In the genomic region with DNA sequence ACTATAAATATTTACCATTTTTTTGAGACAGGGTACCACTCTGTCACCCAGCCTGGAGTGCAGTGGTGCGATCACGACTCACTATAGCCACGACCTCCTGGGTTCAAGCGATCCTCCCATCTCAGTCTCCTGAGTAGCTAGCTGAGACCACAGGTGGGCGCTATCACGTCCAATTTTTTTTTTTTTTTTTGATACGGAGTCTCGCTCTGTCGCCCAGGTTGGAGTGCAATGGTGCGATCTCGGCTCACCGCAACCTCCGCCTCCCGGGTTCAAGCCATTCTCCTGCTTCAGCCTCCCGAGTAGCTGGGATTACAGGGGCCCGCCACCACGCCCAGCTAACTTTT, we compare ENCODE assay signal across 8 cellular contexts. TPM values are rescaled to one million over a fixed set of nuclear protein-coding genes. Genes with fewer than 3 reads are reported as not detected.
DNase-seq lines count a peak whose midpoint lies in the region; ATAC-seq and TF ChIP-seq lines count a peak whose summit lies in the region.
"Not testable (repeated sequence)": the region's sequence is repeated elsewhere in the genome, so short reads cannot be mapped to it uniquely, and the experiment has no call there.

No MANE protein-coding gene starts in this region.

- H3K9me3 ChIP-seq in BLaER1 treated with 17β-estradiol and CSF1 and Interleukin-3, amounts not matched to agents 10 nM and 100 nM (replicated peaks in 1 of 11); SK-N-SH; esophagus squamous epithelium; mucosa of descending colon: not testable (repeated sequence)

- peaks cover 18% of the 10 kb centered on the region for H3F3A ChIP-seq in SK-N-SH (replicated peaks; ENCODE audit: insufficient read depth)

- TF ChIP-seq EP300 in SK-N-SH (IDR thresholded peaks at IDR 0.05; ENCODE audit: borderline replicate concordance in 1 of 2, low read depth in 1 of 2, low read length in 1 of 2): not testable (repeated sequence)

- H3K4me1 Mint-ChIP-seq in activated naive CD4-positive, alpha-beta T cell treated with anti-CD3 and anti-CD28 coated beads for 36 hours (ENCODE audit: low read depth): peaks cover 14% of the 10 kb centered on the region

- TF ChIP-seq CTCF in SK-N-SH (IDR thresholded peaks at IDR 0.05) (peak; percentile 63), esophagus squamous epithelium (IDR thresholded peaks at IDR 0.05) (peak in 5 of 6 experiments; percentile 8 to 48 (median 21)), mucosa of descending colon (IDR thresholded peaks at IDR 0.05) (peak; percentile 19)

- POLR2A ChIA-PET in SK-N-SH (lab: Yijun Ruan, JAX): interaction anchor here (0.6 to 1.1 kb wide), 4 partner anchors 35 to 1683 kb away, joined by 3 to 6 read pairs (median 5); a partner anchor contains a TSS

- H3K79me2 ChIP-seq in SK-N-SH (ENCODE audit: insufficient read depth): peaks cover 43% of the 10 kb centered on the region

- peak overlapping the region; percentile 62 to 99 (median 74) for H3K4me2 ChIP-seq in BLaER1 treated with 17β-estradiol and CSF1 and Interleukin-3, amounts not matched to agents 10 nM and 100 nM
- peak overlapping the region; percentile 91 for H3K4me2 ChIP-seq in SK-N-SH

- not testable (repeated sequence) for H3K27me3 ChIP-seq in BLaER1 treated with 17β-estradiol and CSF1 and Interleukin-3, amounts not matched to agents 10 nM and 100 nM; SK-N-SH (ENCODE audit: insufficient read depth); esophagus squamous epithelium

- not testable (repeated sequence) for H3K9me2 ChIP-seq in SK-N-SH

- peak overlapping the region; percentile 97 for H2AFZ ChIP-seq in SK-N-SH (ENCODE audit: low read depth)

- intact Hi-C loops in activated naive CD4-positive, alpha-beta T cell treated with anti-CD3 and anti-CD28 coated beads for 36 hours (cut with micrococcal nuclease): loop anchor here (5.0 kb wide), 2 partner anchors 99 to 534 kb away; no protein-coding TSS in a partner anchor
- intact Hi-C loops in esophagus squamous epithelium (cut with DNase I); mucosa of descending colon (cut with DNase I, micrococcal nuclease): not testable (repeated sequence)

- H3K36me3 ChIP-seq in BLaER1 treated with 17β-estradiol and CSF1 and Interleukin-3, amounts not matched to agents 10 nM and 100 nM: peaks cover 16 to 33% (median 26%) of the 10 kb centered on the region in 11 experiments
- peaks cover 9 to 11% of the 10 kb centered on the region in 2 experiments for H3K36me3 ChIP-seq in SK-N-SH (replicated peaks in 1 of 2; ENCODE audit: control insufficient read depth in 1 of 2, insufficient read depth in 2 of 2, low read length in 1 of 2)
- H3K36me3 ChIP-seq in esophagus squamous epithelium: peaks cover 0 to 26% (median 4%) of the 10 kb centered on the region in 3 donors
- H3K36me3 ChIP-seq in mucosa of descending colon (ENCODE audit: low read depth): not testable (repeated sequence)

- not testable (repeated sequence) for H3K4me3 Mint-ChIP-seq in activated naive CD4-positive, alpha-beta T cell treated with anti-CD3 and anti-CD28 coated beads for 36 hours

- TF ChIP-seq RAD21 in SK-N-SH (IDR thresholded peaks at IDR 0.05; ENCODE audit: low read length): peak; percentile 31

- H3K27me3 Mint-ChIP-seq in activated naive CD4-positive, alpha-beta T cell treated with anti-CD3 and anti-CD28 coated beads for 36 hours (ENCODE audit: low read depth): not testable (repeated sequence)

- peak overlapping the region; percentile 77 to 85 (median 81) for H3K4me3 ChIP-seq in BLaER1 treated with 17β-estradiol and CSF1 and Interleukin-3, amounts not matched to agents 10 nM and 100 nM
- peak overlapping the region; percentile 71 to 87 for H3K4me3 ChIP-seq in SK-N-SH (ENCODE audit: low read depth in 2 of 2, low read length in 1 of 2)
- H3K4me3 ChIP-seq in esophagus squamous epithelium: peak overlapping the region; percentile 58 to 80 (median 71)
- H3K4me3 ChIP-seq in mucosa of descending colon: peak overlapping the region; percentile 44

- H3K9ac ChIP-seq in BLaER1 treated with 17β-estradiol and CSF1 and Interleukin-3, amounts not matched to agents 10 nM and 100 nM: peak overlapping the region; percentile 84 to 96 (median 91)
- peak overlapping the region; percentile 84 for H3K9ac ChIP-seq in SK-N-SH

- peaks cover 0 to 19% (median 3%) of the 10 kb centered on the region in 11 experiments; a peak in 7 of 22 replicates for H4K20me1 ChIP-seq in BLaER1 treated with 17β-estradiol and CSF1 and Interleukin-3, amounts not matched to agents 10 nM and 100 nM
- not testable (repeated sequence) for H4K20me1 ChIP-seq in SK-N-SH (ENCODE audit: insufficient read depth)

- H3K27ac ChIP-seq in BLaER1 treated with 17β-estradiol and CSF1 and Interleukin-3, amounts not matched to agents 10 nM and 100 nM: peak overlapping the region; percentile 86 to 97 (median 93)
- H3K27ac ChIP-seq in SK-N-SH (ENCODE audit: low read depth in 2 of 2, low read length in 1 of 2): peak overlapping the region; percentile 89 to 92
- H3K27ac ChIP-seq in esophagus squamous epithelium: peak overlapping the region; percentile 90 to 96 (median 94)

- not testable (repeated sequence) for H3K36me3 Mint-ChIP-seq in activated naive CD4-positive, alpha-beta T cell treated with anti-CD3 and anti-CD28 coated beads for 36 hours (ENCODE audit: low read depth)

- not testable (repeated sequence) for TF ChIP-seq POLR2A in esophagus squamous epithelium (IDR thresholded peaks at IDR 0.05)

- DNase-seq in H4 (ENCODE audit: low spot score): peak; percentile 28
- DNase-seq in NCI-H2029 treated with DMSO at 0.1 percent for 48 hours (lab: John Stamatoyannopoulos, UW): peak; percentile 7
- peak; percentile 30 for DNase-seq in SK-N-SH
- DNase-seq in activated naive CD4-positive, alpha-beta T cell treated with anti-CD3 and anti-CD28 coated beads for 36 hours: peak; percentile 69
- not testable (repeated sequence) for DNase-seq in esophagus squamous epithelium (lab: John Stamatoyannopoulos, UW); mucosa of descending colon
- peak; percentile 41 to 49 for DNase-seq in stimulated activated CD4-positive, alpha-beta T cell treated with anti-CD3 and anti-CD28 coated beads, Interleukin-2, amount 100 ng/mL, for 24 hours

- 5% methylated on average over 15 of the region's 17 CpGs for WGBS in SK-N-SH (ENCODE audit: low lambda C conversion rate)
- 45 to 54% methylated on average over 8 to 17 of the region's 17 CpGs for WGBS in esophagus squamous epithelium, 2 donors

- H3K4me1 ChIP-seq in BLaER1 treated with 17β-estradiol and CSF1 and Interleukin-3, amounts not matched to agents 10 nM and 100 nM: peaks cover 14 to 48% (median 26%) of the 10 kb centered on the region in 10 experiments
- not testable (repeated sequence) for H3K4me1 ChIP-seq in SK-N-SH (ENCODE audit: control insufficient read depth in 1 of 2, insufficient read depth in 2 of 2, low read depth in 1 of 2, low read length in 1 of 2); mucosa of descending colon (ENCODE audit: low read depth)
- H3K4me1 ChIP-seq in esophagus squamous epithelium: peaks cover 6 to 18% (median 8%) of the 10 kb centered on the region in 3 donors

- not testable (repeated sequence) for H3K27ac Mint-ChIP-seq in activated naive CD4-positive, alpha-beta T cell treated with anti-CD3 and anti-CD28 coated beads for 36 hours

- CTCF ChIA-PET in SK-N-SH (lab: Yijun Ruan, JAX): interaction anchor here (0.6 to 1.7 kb wide), 8 partner anchors 10 to 468 kb away, joined by 3 to 6 read pairs (median 4); no protein-coding TSS in a partner anchor
- CTCF ChIA-PET in activated naive CD4-positive, alpha-beta T cell treated with anti-CD3 and anti-CD28 coated beads for 36 hours (lab: Charles Lee): interaction anchor here (0.6 to 1.2 kb wide), 9 partner anchors 13 to 970 kb away, joined by 3 to 4 read pairs (median 3); no protein-coding TSS in a partner anchor

- H3K9me3 Mint-ChIP-seq in activated naive CD4-positive, alpha-beta T cell treated with anti-CD3 and anti-CD28 coated beads for 36 hours: not testable (repeated sequence)

- peak; percentile 33 for ATAC-seq in mucosa of descending colon

TF ChIP-seq in SK-N-SH, 30 proteins besides CTCF, POLR2A, EP300 and RAD21:
- peak; percentile 29; the same call in 1 of the 2 replicates for TF ChIP-seq SMC3 (IDR thresholded peaks at IDR 0.05; ENCODE audit: low read depth, low read length)
TF ChIP-seq in SK-N-SH: peak in this region for 1; not testable (repeated sequence) for 29.

RNA-seq across cellular contexts. Expression of a gene that starts 0.8 kb away (rescaled TPM):
- 134 and 194 TPM in 2 replicates for total RNA-seq in H4 (2014; rRNA removed; shearing (Covaris generic))
- 268 and 278 TPM in 2 replicates for polyA plus RNA-seq in SK-N-SH (2012; rRNA removed)
- 280 and 288 TPM in 2 replicates for polyA plus RNA-seq in SK-N-SH (2012; cell fraction: cytosol; rRNA removed)
- 122 and 135 TPM in 2 replicates for polyA plus RNA-seq in SK-N-SH (2012; cell fraction: nucleus; rRNA removed)
- 100 to 1,000 TPM; 168 to 179 TPM for total RNA-seq in activated naive CD4-positive, alpha-beta T cell treated with anti-CD3 and anti-CD28 coated beads for 36 hours
- 10 to 100 TPM; 38.9 to 69.3 (median 62.5) TPM for total RNA-seq in esophagus squamous epithelium
- total RNA-seq in mucosa of descending colon: 10 to 100 TPM; 44.8 to 70.2 (median 49.1) TPM

RNA-seq across cellular contexts. Expression of a gene that starts 35.4 kb away (rescaled TPM):
- total RNA-seq in H4 (2014; rRNA removed; shearing (Covaris generic)): 4.4 and 6.2 TPM in 2 replicates
- 3.1 and 4.4 TPM in 2 replicates for polyA plus RNA-seq in SK-N-SH (2012; rRNA removed)
- 3.1 and 3.5 TPM in 2 replicates for polyA plus RNA-seq in SK-N-SH (2012; cell fraction: cytosol; rRNA removed)
- polyA plus RNA-seq in SK-N-SH (2012; cell fraction: nucleus; rRNA removed): 4.0 and 4.9 TPM in 2 replicates
- 10 to 100 TPM; 17.0 to 17.9 TPM for total RNA-seq in activated naive CD4-positive, alpha-beta T cell treated with anti-CD3 and anti-CD28 coated beads for 36 hours
- total RNA-seq in esophagus squamous epithelium: 1 to 10 TPM; 7.0 to 8.2 (median 7.5) TPM
- 10 to 100 TPM in 1 of 3 donors, 1 to 10 TPM in 2; 9.2 to 11.3 (median 10.0) TPM for total RNA-seq in mucosa of descending colon

RNA-seq across cellular contexts. Expression of a gene that starts 59.9 kb away (rescaled TPM):
- total RNA-seq in H4 (2014; rRNA removed; shearing (Covaris generic)): 28.9 and 29.9 TPM in 2 replicates
- 19.5 and 22.8 TPM in 2 replicates for polyA plus RNA-seq in SK-N-SH (2012; rRNA removed)
- 19.3 and 19.6 TPM in 2 replicates for polyA plus RNA-seq in SK-N-SH (2012; cell fraction: cytosol; rRNA removed)
- 7.6 and 11.6 TPM in 2 replicates for polyA plus RNA-seq in SK-N-SH (2012; cell fraction: nucleus; rRNA removed)
- total RNA-seq in activated naive CD4-positive, alpha-beta T cell treated with anti-CD3 and anti-CD28 coated beads for 36 hours: 10 to 100 TPM; 51.4 to 53.3 TPM
- 10 to 100 TPM; 43.8 to 52.8 (median 50.0) TPM for total RNA-seq in esophagus squamous epithelium
- 10 to 100 TPM; 45.1 to 87.6 (median 51.1) TPM for total RNA-seq in mucosa of descending colon
